In genomic region chr1:41745022-41745421, GRCh38 we compare ENCODE assay signal across 19 cellular contexts.
DNase-seq lines count a peak whose midpoint lies in the region; ATAC-seq, FAIRE-seq and TF ChIP-seq lines count a peak whose summit lies in the region.
"Had no signal": no experiment of that assay in that cellular context is flagged by ENCODE, and none has a peak within 500 bp of the region (broad histone marks: within the 10 kb centered on the region; RNA-seq: fewer than 3 reads in every experiment).

No MANE protein-coding gene starts in this region.

- DNase-seq in activated naive CD4-positive, alpha-beta T cell treated with anti-CD3 and anti-CD28 coated beads for 36 hours: no peak
- no peak for DNase-seq in activated naive CD4-positive, alpha-beta T cell treated with anti-CD3 and anti-CD28 coated beads, Interleukin-2, amount 10 ng/mL, durations not matched to agents 7 days and 5 days
- DNase-seq in activated B cell treated with CpG ODN at 0.5 μM for 24 hours (no peak), urothelium cell line (ENCODE audit: low spot score) (no peak), DMS79 (lab: John Stamatoyannopoulos, UW) (no peak), DMS114 treated with DMSO at 0.1 percent for 48 hours (lab: John Stamatoyannopoulos, UW; ENCODE audit: unreplicated experiment) (no peak), osteocyte (ENCODE audit: extremely low spot score, unreplicated experiment) (no peak)
- DNase-seq: activated T-cell treated with anti-CD3 and anti-CD28 coated beads, Interleukin-2, amount 50 U/mL, for 4 hours; DMS153; effector memory CD4-positive, alpha-beta T cell; HCEC 1CT; NCI-H1048; NCI-H2081; NCI-H446 treated with DMSO at 0.1 percent for 48 hours; stimulated activated CD4-positive, alpha-beta T cell treated with anti-CD3 and anti-CD28 coated beads, Interleukin-4, amount 100 ng/mL, for 4 hours had no signal

- H3K9me3 Mint-ChIP-seq in activated naive CD4-positive, alpha-beta T cell treated with anti-CD3 and anti-CD28 coated beads for 36 hours: no peaks in the 10 kb centered on the region
- H3K9me3 Mint-ChIP-seq in activated naive CD4-positive, alpha-beta T cell treated with anti-CD3 and anti-CD28 coated beads, Interleukin-2, amount 10 ng/mL, durations not matched to agents 7 days and 5 days: peaks cover 2% of the 10 kb centered on the region
- no peaks in the 10 kb centered on the region for H3K9me3 Mint-ChIP-seq in activated B cell treated with CpG ODN at 0.5 μM for 24 hours
- no peaks in the 10 kb centered on the region for H3K9me3 Mint-ChIP-seq in osteocyte (ENCODE audit: unreplicated experiment)
- H3K9me3 Mint-ChIP-seq: activated naive CD4-positive, alpha-beta T cell treated with anti-CD3 and anti-CD28 coated beads, Interleukin-2, amount 50 U/mL, for 72 hours; activated T-cell treated with anti-CD3 and anti-CD28 coated beads, Interleukin-2, amount 50 U/mL, for 4 hours; mesothelial cell of epicardium had no signal

- H3K4me3 Mint-ChIP-seq in activated naive CD4-positive, alpha-beta T cell treated with anti-CD3 and anti-CD28 coated beads for 36 hours: no peak overlapping the region
- H3K4me3 Mint-ChIP-seq in activated naive CD4-positive, alpha-beta T cell treated with anti-CD3 and anti-CD28 coated beads, Interleukin-2, amount 10 ng/mL, durations not matched to agents 7 days and 5 days: no peak overlapping the region
- H3K4me3 Mint-ChIP-seq in activated B cell treated with CpG ODN at 0.5 μM for 24 hours: peak overlapping the region; percentile 42
- no peak overlapping the region for H3K4me3 Mint-ChIP-seq in osteocyte (ENCODE audit: unreplicated experiment)
- H3K4me3 Mint-ChIP-seq: mesothelial cell of epicardium had no signal

- H3K27ac Mint-ChIP-seq in activated naive CD4-positive, alpha-beta T cell treated with anti-CD3 and anti-CD28 coated beads for 36 hours: peak overlapping the region; percentile 98
- no peak overlapping the region for H3K27ac Mint-ChIP-seq in activated naive CD4-positive, alpha-beta T cell treated with anti-CD3 and anti-CD28 coated beads, Interleukin-2, amount 10 ng/mL, durations not matched to agents 7 days and 5 days
- peak overlapping the region; percentile 47 for H3K27ac Mint-ChIP-seq in activated B cell treated with CpG ODN at 0.5 μM for 24 hours
- no peak overlapping the region for H3K27ac Mint-ChIP-seq in osteocyte (ENCODE audit: unreplicated experiment)
- H3K27ac Mint-ChIP-seq: mesothelial cell of epicardium had no signal

- H3K36me3 Mint-ChIP-seq in activated naive CD4-positive, alpha-beta T cell treated with anti-CD3 and anti-CD28 coated beads for 36 hours (ENCODE audit: low read depth): no peaks in the 10 kb centered on the region
- peaks cover 1% of the 10 kb centered on the region for H3K36me3 Mint-ChIP-seq in activated naive CD4-positive, alpha-beta T cell treated with anti-CD3 and anti-CD28 coated beads, Interleukin-2, amount 10 ng/mL, durations not matched to agents 7 days and 5 days
- H3K36me3 Mint-ChIP-seq in activated B cell treated with CpG ODN at 0.5 μM for 24 hours (ENCODE audit: low read depth) (no peaks in the 10 kb centered on the region), osteocyte (ENCODE audit: unreplicated experiment) (no peaks in the 10 kb centered on the region)
- H3K36me3 Mint-ChIP-seq: mesothelial cell of epicardium had no signal

- peaks cover 80% of the 10 kb centered on the region for H3K4me1 Mint-ChIP-seq in activated naive CD4-positive, alpha-beta T cell treated with anti-CD3 and anti-CD28 coated beads for 36 hours (ENCODE audit: low read depth)
- H3K4me1 Mint-ChIP-seq in activated naive CD4-positive, alpha-beta T cell treated with anti-CD3 and anti-CD28 coated beads, Interleukin-2, amount 10 ng/mL, durations not matched to agents 7 days and 5 days: peaks cover 70% of the 10 kb centered on the region
- H3K4me1 Mint-ChIP-seq in activated B cell treated with CpG ODN at 0.5 μM for 24 hours: peaks cover 83% of the 10 kb centered on the region
- peaks cover 2% of the 10 kb centered on the region for H3K4me1 Mint-ChIP-seq in osteocyte (ENCODE audit: unreplicated experiment)

- no peaks in the 10 kb centered on the region for H3K27me3 Mint-ChIP-seq in activated naive CD4-positive, alpha-beta T cell treated with anti-CD3 and anti-CD28 coated beads for 36 hours (ENCODE audit: low read depth)
- H3K27me3 Mint-ChIP-seq in activated naive CD4-positive, alpha-beta T cell treated with anti-CD3 and anti-CD28 coated beads, Interleukin-2, amount 10 ng/mL, durations not matched to agents 7 days and 5 days: no peaks in the 10 kb centered on the region
- H3K27me3 Mint-ChIP-seq in activated B cell treated with CpG ODN at 0.5 μM for 24 hours (no peaks in the 10 kb centered on the region), osteocyte (ENCODE audit: unreplicated experiment) (no peaks in the 10 kb centered on the region)

- POLR2A ChIA-PET in activated B cell treated with CpG ODN at 0.5 μM for 24 hours (lab: Charles Lee): interaction anchor here (0.6 to 8.0 kb wide), 2 partner anchors 17 to 241 kb away, joined by 3 to 122 read pairs; no protein-coding TSS in a partner anchor

- ATAC-seq in GM21737 (IDR thresholded peaks at IDR 0.05; ENCODE audit: unreplicated experiment): peak; percentile 37
- ATAC-seq in activated B cell treated with CpG ODN at 0.5 μM for 24 hours (ENCODE audit: low read depth): peak; percentile 89
- ATAC-seq: activated naive CD4-positive, alpha-beta T cell treated with anti-CD3 and anti-CD28 coated beads, Interleukin-2, amount 50 U/mL, for 72 hours; activated T-cell treated with anti-CD3 and anti-CD28 coated beads, Interleukin-2, amount 50 U/mL, for 4 hours; gastroesophageal sphincter had no signal

- TF ChIP-seq CTCF in activated B cell treated with CpG ODN at 0.5 μM for 24 hours (IDR thresholded peaks at IDR 0.05) (no peak), osteocyte (IDR thresholded peaks at IDR 0.05) (no peak)

- FAIRE-seq in urothelium cell line (lab: Jason Lieb, UNC): peak; percentile 32

- intact Hi-C loops in activated naive CD4-positive, alpha-beta T cell treated with anti-CD3 and anti-CD28 coated beads for 36 hours (cut with micrococcal nuclease): loop anchor here (10.0 kb wide), 2 partner anchors 1050 to 1360 kb away; partner anchors contain the start of gene NFYC
- intact Hi-C loops in activated B cell treated with CpG ODN at 0.5 μM for 24 hours (cut with micrococcal nuclease): loop anchor here (1.0 kb wide), 1 partner anchor 17 kb away; no protein-coding TSS in a partner anchor

- CTCF ChIA-PET in activated naive CD4-positive, alpha-beta T cell treated with anti-CD3 and anti-CD28 coated beads for 36 hours (lab: Charles Lee): interaction anchor here (1.2 kb wide), 1 partner anchor 77 kb away, joined by 3 read pairs; no protein-coding TSS in a partner anchor
- CTCF ChIA-PET in activated naive CD4-positive, alpha-beta T cell treated with anti-CD3 and anti-CD28 coated beads, Interleukin-2, amount 10 ng/mL, durations not matched to agents 7 days and 5 days (lab: Charles Lee): no interaction called here
- CTCF ChIA-PET in activated B cell treated with CpG ODN at 0.5 μM for 24 hours (lab: Charles Lee): interaction anchor here (3.2 kb wide), 1 partner anchor 16 kb away, joined by 8 read pairs; no protein-coding TSS in a partner anchor

Comparison
In these comparisons a context has a peak if more than half of its experiments do, and no peak if none do; other contexts are left out.
1. H3K27ac Mint-ChIP-seq: peak in activated naive CD4-positive, alpha-beta T cell treated with anti-CD3 and anti-CD28 coated beads for 36 hours (single experiment) and activated B cell treated with CpG ODN at 0.5 μM for 24 hours (single experiment); none in activated naive CD4-positive, alpha-beta T cell treated with anti-CD3 and anti-CD28 coated beads, Interleukin-2, amount 10 ng/mL, durations not matched to agents 7 days and 5 days (single experiment) and osteocyte (single experiment).